In the genomic region with DNA sequence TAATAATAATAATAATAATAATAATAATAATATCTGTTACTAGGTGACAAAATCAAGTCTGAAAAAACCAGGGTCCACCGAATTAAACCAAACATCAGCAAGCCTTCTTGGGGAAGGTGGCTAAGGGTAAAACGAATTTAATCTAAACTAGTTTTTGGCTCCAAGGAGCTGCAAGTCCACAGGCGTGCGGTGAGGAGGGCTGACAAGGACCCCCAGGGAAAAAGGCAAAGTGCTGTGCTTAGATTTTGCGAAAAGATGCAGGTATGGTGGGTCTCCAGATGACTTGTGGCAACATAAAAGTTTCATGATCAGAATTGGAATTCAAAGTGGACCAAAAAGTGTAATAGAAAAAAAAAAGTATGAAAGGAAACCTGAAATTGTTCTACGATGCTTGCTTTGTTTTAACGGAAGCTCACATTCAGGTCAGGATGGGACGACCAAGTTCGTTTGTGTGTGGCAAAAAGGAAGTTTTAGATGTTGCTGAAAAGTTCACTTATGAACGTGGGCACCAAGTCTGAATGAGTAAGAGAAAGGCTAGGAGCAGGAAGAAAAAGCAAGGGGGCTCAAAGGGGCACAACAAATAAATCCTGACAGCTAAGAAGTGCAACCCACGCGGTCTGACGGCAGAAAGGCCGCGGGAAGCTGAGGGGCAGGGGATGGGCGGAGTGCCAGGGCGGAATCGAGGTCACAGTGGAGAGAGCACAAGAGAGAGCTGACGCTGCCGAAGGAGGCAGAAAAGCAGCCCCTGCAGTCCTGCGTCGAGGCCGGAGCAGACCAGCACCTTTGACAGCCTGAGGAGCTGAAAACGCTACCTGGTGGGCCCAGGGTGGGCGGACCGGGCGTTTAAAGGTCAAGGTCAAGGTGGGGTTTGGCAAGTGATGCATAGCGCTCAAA, we compare ENCODE assay signal across 1 cellular context.
TF ChIP-seq lines count a peak whose summit lies in the region.

No MANE protein-coding gene starts in this region.

TF ChIP-seq in SK-N-SH treated with all-trans-retinoic acid at 6 μM for 48 hours, 23 proteins besides CTCF, POLR2A, EP300 and RAD21 (continued from another document):
- no peak for TF ChIP-seq TOX (CRISPR knock-in tag; IDR thresholded peaks at IDR 0.05; ENCODE audit: borderline replicate concordance)
- TF ChIP-seq, protein P1, sequence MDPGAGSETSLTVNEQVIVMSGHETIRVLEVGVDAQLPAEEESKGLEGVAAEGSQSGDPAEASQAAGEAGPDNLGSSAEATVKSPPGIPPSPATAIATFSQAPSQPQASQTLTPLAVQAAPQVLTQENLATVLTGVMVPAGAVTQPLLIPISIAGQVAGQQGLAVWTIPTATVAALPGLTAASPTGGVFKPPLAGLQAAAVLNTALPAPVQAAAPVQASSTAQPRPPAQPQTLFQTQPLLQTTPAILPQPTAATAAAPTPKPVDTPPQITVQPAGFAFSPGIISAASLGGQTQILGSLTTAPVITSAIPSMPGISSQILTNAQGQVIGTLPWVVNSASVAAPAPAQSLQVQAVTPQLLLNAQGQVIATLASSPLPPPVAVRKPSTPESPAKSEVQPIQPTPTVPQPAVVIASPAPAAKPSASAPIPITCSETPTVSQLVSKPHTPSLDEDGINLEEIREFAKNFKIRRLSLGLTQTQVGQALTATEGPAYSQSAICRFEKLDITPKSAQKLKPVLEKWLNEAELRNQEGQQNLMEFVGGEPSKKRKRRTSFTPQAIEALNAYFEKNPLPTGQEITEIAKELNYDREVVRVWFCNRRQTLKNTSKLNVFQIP (CRISPR knock-in tag; IDR thresholded peaks at IDR 0.05; ENCODE audit: borderline replicate concordance, low read depth) = no peak
- no peak for TF ChIP-seq PPARA (CRISPR knock-in tag; IDR thresholded peaks at IDR 0.05; ENCODE audit: borderline replicate concordance)
- peak; percentile 36; the same call in 1 of the 2 replicates for TF ChIP-seq ZNF70 (CRISPR knock-in tag; IDR thresholded peaks at IDR 0.05)
- no peak for TF ChIP-seq BACH2 (CRISPR knock-in tag; IDR thresholded peaks at IDR 0.05; ENCODE audit: borderline replicate concordance)
- TF ChIP-seq ESRRG (CRISPR knock-in tag; IDR thresholded peaks at IDR 0.05) = no peak
- no peak for TF ChIP-seq OSR1 (CRISPR knock-in tag; IDR thresholded peaks at IDR 0.05)
- no peak for TF ChIP-seq ZFP30 (CRISPR knock-in tag; IDR thresholded peaks at IDR 0.05)
TF ChIP-seq in SK-N-SH treated with all-trans-retinoic acid at 6 μM for 48 hours: peak in this region for 2.
